9 cellular contexts compared by ENCODE assay signal in genomic region chr1:206967096-206967851, GRCh38. TPM values are rescaled to one million over a fixed set of nuclear protein-coding genes. Genes with fewer than 3 reads are reported as not detected.
DNase-seq lines count a peak whose midpoint lies in the region; ATAC-seq and TF ChIP-seq lines count a peak whose summit lies in the region.
"Had no signal": no experiment of that assay in that cellular context is flagged by ENCODE, and none has a peak within 500 bp of the region (broad histone marks: within the 10 kb centered on the region; RNA-seq: fewer than 3 reads in every experiment).

No MANE protein-coding gene starts in this region.

- no peaks in the 10 kb centered on the region for H3K36me3 ChIP-seq in CD8-positive, alpha-beta memory T cell (ENCODE audit: insufficient read depth, low read length)

- no peaks in the 10 kb centered on the region for H3K36me3 Mint-ChIP-seq in CD8-positive, alpha-beta memory T cell

- peak overlapping the region in 1 of 7 donors; percentile 21 for H3K4me3 Mint-ChIP-seq in CD8-positive, alpha-beta memory T cell

- no peaks in the 10 kb centered on the region for H3K27me3 ChIP-seq in CD8-positive, alpha-beta memory T cell (ENCODE audit: insufficient read depth, low read length, poor library complexity, severe bottlenecking)

- no peak for TF ChIP-seq CTCF in GM10248 (IDR thresholded peaks at IDR 0.05; ENCODE audit: control extremely low read depth, extremely low read depth, low read depth, missing control alignments)

- peaks cover 18% of the 10 kb centered on the region for H3K4me1 ChIP-seq in CD8-positive, alpha-beta memory T cell (ENCODE audit: insufficient read depth, low read length)

- POLR2A ChIA-PET in GM10248 (lab: Yijun Ruan, JAX) = no interaction called here
- POLR2A ChIA-PET in CD8-positive, alpha-beta memory T cell (lab: Charles Lee) = no interaction called here

- peak; percentile 56 for ATAC-seq in GM21825 (IDR thresholded peaks at IDR 0.05; ENCODE audit: unreplicated experiment)
- ATAC-seq in GM21526 (IDR thresholded peaks at IDR 0.05; ENCODE audit: low FRiP score, unreplicated experiment) = no peak
- ATAC-seq in HG03521 (IDR thresholded peaks at IDR 0.05; ENCODE audit: unreplicated experiment) = no peak

- peaks cover 9 to 19% of the 10 kb centered on the region in 2 donors for H3K27me3 Mint-ChIP-seq in CD8-positive, alpha-beta memory T cell

- H3K4me3 ChIP-seq in CD8-positive, alpha-beta memory T cell (ENCODE audit: low read length) = no peak overlapping the region

- no peaks in the 10 kb centered on the region for H3K9me3 ChIP-seq in CD8-positive, alpha-beta memory T cell (ENCODE audit: low read length)

- H3K9me3 Mint-ChIP-seq in CD8-positive, alpha-beta memory T cell = no peaks in the 10 kb centered on the region

- CTCF ChIA-PET in GM10248 (lab: Yijun Ruan, JAX) = interaction anchor here (1.0 to 9.9 kb wide), 9 partner anchors 12 to 242 kb away, joined by 3 to 160 read pairs (median 5); partner anchors contain the start of gene IL20
- CTCF ChIA-PET in CD8-positive, alpha-beta memory T cell (lab: Charles Lee) = no interaction called here

- H3K27ac ChIP-seq in CD8-positive, alpha-beta memory T cell (ENCODE audit: low read depth, low read length) = no peak overlapping the region

- H3K4me1 Mint-ChIP-seq in CD8-positive, alpha-beta memory T cell = peaks cover 13 to 22% (median 20%) of the 10 kb centered on the region in 3 donors

- peak overlapping the region in 1 of 8 donors; percentile 74 for H3K27ac Mint-ChIP-seq in CD8-positive, alpha-beta memory T cell

- DNase-seq in GM10248 (ENCODE audit: extremely low spot score) (peak; percentile 41), RPMI7951 (ENCODE audit: low read depth) (peak; percentile 31), medulla oblongata (ENCODE audit: extremely low spot score) (peak; percentile 79), cerebellar cortex (ENCODE audit: low spot score) (no peak)
- no peak for DNase-seq in CD8-positive, alpha-beta memory T cell

RNA-seq across cellular contexts. Expression of gene FCAMR, which starts 3.0 kb away (rescaled TPM):
- total RNA-seq in RPMI7951 (2014; rRNA removed; shearing (Covaris generic)) = not detected in 2 replicates
- not detected for total RNA-seq in CD8-positive, alpha-beta memory T cell
- polyA plus RNA-seq in CD8-positive, alpha-beta memory T cell = not detected
- total RNA-seq: activated CD8-positive, alpha-beta memory T cell treated with anti-CD3 and anti-CD28 coated beads for 36 hours had no signal

RNA-seq across cellular contexts. Expression of gene PIGR, which starts 21.0 kb away (rescaled TPM):
- total RNA-seq in RPMI7951 (2014; rRNA removed; shearing (Covaris generic)) = not detected in 2 replicates
- total RNA-seq in CD8-positive, alpha-beta memory T cell = under 1 TPM; 0.04 to 0.33 TPM
- polyA plus RNA-seq in CD8-positive, alpha-beta memory T cell = not detected

RNA-seq across cellular contexts. Expression of gene FCMR, which starts 45.5 kb away (rescaled TPM):
- total RNA-seq in RPMI7951 (2014; rRNA removed; shearing (Covaris generic)) = 0.68 and 1.7 TPM in 2 replicates
- total RNA-seq in CD8-positive, alpha-beta memory T cell = 10 to 100 TPM; 75.1 to 75.6 TPM
- 574 TPM for polyA plus RNA-seq in CD8-positive, alpha-beta memory T cell

Comparison
In these comparisons a context has a peak if more than half of its experiments do, and no peak if none do; other contexts are left out.
1. DNase-seq: peak in GM10248 (single experiment), RPMI7951 (single experiment) and medulla oblongata (single experiment); none in cerebellar cortex (single experiment) and CD8-positive, alpha-beta memory T cell (0 of 5).
2. RNA of gene FCMR, which starts 45.5 kb away (total RNA-seq): 75.1 to 75.6 TPM in CD8-positive, alpha-beta memory T cell; 0.68 to 1.7 TPM in RPMI7951; every median in the first group is over 10 times any median in the second.